Comparison of ENCODE assay signal across 8 cellular contexts in the genomic region with DNA sequence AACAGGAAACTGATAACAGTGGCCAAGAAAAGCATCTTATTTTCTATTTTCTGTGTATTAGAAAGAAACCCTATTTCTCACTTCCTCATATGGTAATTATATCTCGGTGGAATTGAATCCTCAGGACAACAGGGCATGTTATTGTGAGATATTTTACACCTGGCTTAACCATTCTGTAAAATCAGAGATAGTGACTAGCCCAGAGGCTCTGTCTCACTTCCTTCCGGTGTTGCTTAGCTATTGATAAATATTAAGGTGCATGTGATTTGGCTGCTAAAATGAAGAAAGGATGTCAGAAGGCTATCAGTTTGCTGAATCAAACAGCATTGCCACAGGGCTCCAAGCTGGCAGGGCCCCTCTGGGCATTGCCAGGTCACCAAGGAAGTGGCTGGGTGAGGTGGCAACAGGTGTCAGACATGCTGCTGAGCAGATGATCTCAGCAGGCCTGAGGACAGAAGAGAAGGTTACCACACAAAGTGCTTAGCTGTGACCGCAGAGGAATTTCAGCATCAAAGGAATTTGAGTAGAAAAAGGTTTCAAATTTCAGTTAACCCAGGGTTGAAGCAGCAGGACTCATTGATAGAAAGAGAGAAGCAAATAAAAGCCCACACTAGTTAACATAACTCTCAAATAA.
A peak's percentile ranks its signal among the peaks of the same experiment; 100 is the strongest.
DNase-seq lines count a peak whose midpoint lies in the region; ATAC-seq and TF ChIP-seq lines count a peak whose summit lies in the region.

No MANE protein-coding gene starts in this region.

- DNase-seq in CD4-positive, CD25-positive, alpha-beta regulatory T cell: peak in 2 of 3 donors; percentile 2 to 30
- DNase-seq in OCI-M1 (lab: John Stamatoyannopoulos, UW): peak; percentile 18
- peak; percentile 32 for DNase-seq in germinal center (ENCODE audit: low spot score)
- DNase-seq in type B pancreatic cell (ENCODE audit: extremely low spot score, unreplicated experiment): no peak
- no peak for DNase-seq in cerebellum (ENCODE audit: low spot score)
- DNase-seq in esophagus squamous epithelium (lab: John Stamatoyannopoulos, UW): no peak

- H3K4me1 Mint-ChIP-seq in CD4-positive, CD25-positive, alpha-beta regulatory T cell: peaks cover 3 to 12% (median 6%) of the 10 kb centered on the region in 4 donors
- peaks cover 47% of the 10 kb centered on the region for H3K4me1 Mint-ChIP-seq in type B pancreatic cell (ENCODE audit: unreplicated experiment)

- H3K36me3 Mint-ChIP-seq in CD4-positive, CD25-positive, alpha-beta regulatory T cell: no peaks in the 10 kb centered on the region
- peaks cover 16% of the 10 kb centered on the region for H3K36me3 Mint-ChIP-seq in type B pancreatic cell

- H3K27ac Mint-ChIP-seq in CD4-positive, CD25-positive, alpha-beta regulatory T cell: peak overlapping the region in 2 of 3 donors; percentile 8 to 72
- peak overlapping the region; percentile 55 for H3K27ac Mint-ChIP-seq in type B pancreatic cell

- H3K27me3 Mint-ChIP-seq in CD4-positive, CD25-positive, alpha-beta regulatory T cell: no peaks in the 10 kb centered on the region
- H3K27me3 Mint-ChIP-seq in type B pancreatic cell: no peaks in the 10 kb centered on the region

- intact Hi-C loops in esophagus squamous epithelium (cut with DNase I): no loop called here

- 29 to 32% methylated on average over 3 of the region's 3 CpGs for WGBS in esophagus squamous epithelium, 2 donors

- H3K27me3 ChIP-seq in CD4-positive, CD25-positive, alpha-beta regulatory T cell (ENCODE audit: control insufficient read depth, insufficient read depth, low read length): no peaks in the 10 kb centered on the region
- no peaks in the 10 kb centered on the region for H3K27me3 ChIP-seq in esophagus squamous epithelium

- H3K36me3 ChIP-seq in CD4-positive, CD25-positive, alpha-beta regulatory T cell (ENCODE audit: control insufficient read depth, insufficient read depth, low read length): no peaks in the 10 kb centered on the region
- no peaks in the 10 kb centered on the region for H3K36me3 ChIP-seq in esophagus squamous epithelium

- no peaks in the 10 kb centered on the region for H3K9me3 ChIP-seq in CD4-positive, CD25-positive, alpha-beta regulatory T cell (ENCODE audit: control insufficient read depth in 2 of 2, low read length in 2 of 2)
- no peaks in the 10 kb centered on the region for H3K9me3 ChIP-seq in esophagus squamous epithelium

- H3K9me3 Mint-ChIP-seq in CD4-positive, CD25-positive, alpha-beta regulatory T cell: peaks cover 0 to 3% (median 0%) of the 10 kb centered on the region in 7 donors
- peaks cover 2% of the 10 kb centered on the region for H3K9me3 Mint-ChIP-seq in type B pancreatic cell

- TF ChIP-seq CTCF in type B pancreatic cell (conservative IDR thresholded peaks at IDR 0.05) (no peak), esophagus squamous epithelium (IDR thresholded peaks at IDR 0.05) (no peak)

- no peak overlapping the region for H3K4me3 ChIP-seq in CD4-positive, CD25-positive, alpha-beta regulatory T cell (ENCODE audit: low read depth, low read length)
- no peak overlapping the region for H3K4me3 ChIP-seq in esophagus squamous epithelium

- ATAC-seq in CD4-positive, CD25-positive, alpha-beta regulatory T cell (ENCODE audit: low read depth in 2 of 2): peak; percentile 55 to 71
- ATAC-seq in GM18873 (IDR thresholded peaks at IDR 0.05; ENCODE audit: low FRiP score, unreplicated experiment): peak; percentile 88
- ATAC-seq in HG02981 (IDR thresholded peaks at IDR 0.05; ENCODE audit: unreplicated experiment): peak; percentile 94

- no peak for TF ChIP-seq POLR2A in esophagus squamous epithelium (IDR thresholded peaks at IDR 0.05)

- H3K27ac ChIP-seq in CD4-positive, CD25-positive, alpha-beta regulatory T cell (ENCODE audit: insufficient read depth, low read length, poor library complexity, severe bottlenecking): no peak overlapping the region
- no peak overlapping the region for H3K27ac ChIP-seq in esophagus squamous epithelium

- no peaks in the 10 kb centered on the region for H3K4me1 ChIP-seq in CD4-positive, CD25-positive, alpha-beta regulatory T cell (ENCODE audit: control insufficient read depth, insufficient read depth, low read length, poor library complexity, severe bottlenecking)
- H3K4me1 ChIP-seq in esophagus squamous epithelium: peaks cover 0 to 3% (median 0%) of the 10 kb centered on the region in 3 donors

- H3K4me3 Mint-ChIP-seq in CD4-positive, CD25-positive, alpha-beta regulatory T cell: peak overlapping the region in 2 of 4 donors; percentile 7 to 55
- no peak overlapping the region for H3K4me3 Mint-ChIP-seq in type B pancreatic cell

Comparison
In these comparisons a context has a peak if more than half of its experiments do, and no peak if none do; other contexts are left out.
1. DNase-seq: peak in CD4-positive, CD25-positive, alpha-beta regulatory T cell (2 of 3), OCI-M1 (single experiment) and germinal center (single experiment); none in type B pancreatic cell (single experiment), cerebellum (single experiment) and esophagus squamous epithelium (single experiment).
2. Peak in every context shown above with its lines, with median percentiles within 50 percentile points of each other: ATAC-seq.